Comparison of ENCODE assay signal across 9 cellular contexts in the genomic region with DNA sequence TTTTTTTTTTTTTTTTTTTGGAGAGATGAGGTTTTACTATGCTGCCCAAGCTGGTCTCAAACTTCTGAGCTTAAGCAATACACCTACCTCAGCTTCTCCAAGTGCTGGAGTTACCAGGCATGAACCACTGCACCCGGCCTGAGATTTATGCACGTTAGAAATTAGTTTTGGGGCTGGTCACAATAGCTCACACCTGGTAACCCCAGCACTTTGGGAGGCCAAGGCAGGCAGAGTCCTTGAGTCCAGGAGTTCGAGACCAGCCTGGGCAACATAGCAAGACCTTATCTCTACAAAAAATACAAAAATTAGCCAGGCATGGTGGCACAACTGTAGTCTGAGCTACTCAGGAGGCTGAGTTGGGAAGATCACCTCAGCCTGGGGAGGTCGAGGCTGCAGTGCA.
"Had no signal": no experiment of that assay in that cellular context is flagged by ENCODE, and none has a peak within 500 bp of the region (broad histone marks: within the 10 kb centered on the region; RNA-seq: fewer than 3 reads in every experiment).

No MANE protein-coding gene starts in this region.

- H3K9ac ChIP-seq: GM23248 had no signal

- DNase-seq: GM23248, GOT3, H7, H9, HCEC 1CT, HFFc6 had no signal

- H3K36me3 ChIP-seq: HAP-1 had no signal

- H3K27ac ChIP-seq: GM23248 had no signal

- H3K4me2 ChIP-seq: GM23338 had no signal

- H3K4me1 ChIP-seq: HAP-1 had no signal

- H3K9me3 Mint-ChIP-seq: GM23338, H9, HFFc6 had no signal

- H3K9me3 ChIP-seq: HAP-1 had no signal

- H2AFZ ChIP-seq: GM23248 had no signal

- H3K4me3 ChIP-seq: GM23248, GM23338, HAP-1 had no signal

- H3K27ac Mint-ChIP-seq: GM23338, H9, HFFc6 had no signal

- ATAC-seq: GM23338, HCT116 had no signal

- H3K4me3 Mint-ChIP-seq: GM23338, H9, HFFc6 had no signal
